In the genomic region with DNA sequence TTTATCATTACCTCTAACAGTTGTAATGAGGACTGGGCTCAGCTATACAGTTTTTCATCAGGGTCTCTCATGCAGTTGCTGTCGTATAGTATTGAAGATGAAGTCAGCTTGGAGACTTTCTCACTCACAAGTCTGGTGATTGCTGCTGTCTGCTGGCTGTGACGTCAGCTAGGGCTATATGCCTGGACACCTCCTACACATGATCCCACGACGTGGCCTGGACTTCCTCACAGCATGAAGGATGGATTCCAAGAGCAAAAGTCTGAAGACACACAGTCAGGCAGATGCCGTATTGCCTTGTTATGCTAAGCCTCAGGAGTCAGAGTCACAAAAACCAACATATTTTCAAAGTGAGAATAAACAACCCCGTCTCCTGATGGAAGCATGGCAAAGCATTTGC, we compare ENCODE assay signal across 22 cellular contexts.
"Had no signal": no experiment of that assay in that cellular context is flagged by ENCODE, and none has a peak within 500 bp of the region (broad histone marks: within the 10 kb centered on the region; RNA-seq: fewer than 3 reads in every experiment).

No MANE protein-coding gene starts in this region.

- FAIRE-seq: frontal cortex, islet of Langerhans had no signal

- H3K36me3 ChIP-seq: ascending aorta, cardiac muscle cell, esophagus muscularis mucosa, heart right ventricle, left ventricle myocardium inferior, prostate gland, SJSA1, spleen, upper lobe of left lung had no signal

- DNase-seq: activated CD4-positive, alpha-beta T cell treated with anti-CD3 and anti-CD28 coated beads for 1 hour; activated CD4-positive, alpha-beta T cell treated with anti-CD3 and anti-CD28 coated beads, Interleukin-2, amount 50 U/mL, for 4 hours; activated naive CD4-positive, alpha-beta T cell treated with anti-CD3 and anti-CD28 coated beads for 36 hours; activated naive CD8-positive, alpha-beta T cell treated with anti-CD3 and anti-CD28 coated beads, Interleukin-2, amount 50 U/mL, for 24 hours; heart right ventricle; left ventricle myocardium inferior; mesendoderm; nephron progenitor cell; occipital lobe; right cardiac atrium; spleen; SW 1271; upper lobe of left lung had no signal

- H3K4me1 ChIP-seq: ascending aorta, prostate gland, SJSA1, spleen, upper lobe of left lung had no signal

- H3K27me3 ChIP-seq: ascending aorta, cardiac muscle cell, esophagus muscularis mucosa, heart right ventricle, SJSA1, spleen, upper lobe of left lung had no signal

- ATAC-seq: activated naive CD8-positive, alpha-beta T cell treated with anti-CD3 and anti-CD28 coated beads, Interleukin-2, amount 50 U/mL, for 24 hours; heart right ventricle; right cardiac atrium had no signal

- H3K27me3 Mint-ChIP-seq: activated naive CD8-positive, alpha-beta T cell treated with anti-CD3 and anti-CD28 coated beads, Interleukin-2, amount 50 U/mL, for 24 hours; stimulated activated naive CD8-positive, alpha-beta T cell treated with anti-CD3 and anti-CD28 coated beads, Interleukin-15, Interleukin-2, amounts not matched to agents 100 ng/mL and 50 ng/mL, for 24 hours had no signal

- H3K27ac Mint-ChIP-seq: activated naive CD4-positive, alpha-beta T cell treated with anti-CD3 and anti-CD28 coated beads for 36 hours; activated naive CD8-positive, alpha-beta T cell treated with anti-CD3 and anti-CD28 coated beads, Interleukin-2, amount 50 U/mL, for 24 hours; activated T-helper 2 cell treated with anti-CD3 and anti-CD28 coated beads, Interferon-gamma antibody, Interleukin-2, Interleukin-4, amounts not matched to agents 10 μg/mL and 5 μg/mL and 100 μg/mL, durations not matched to agents 14 hours and 24 hours and 36 hours; nephron progenitor cell; stimulated activated naive CD8-positive, alpha-beta T cell treated with anti-CD3 and anti-CD28 coated beads, Interleukin-15, Interleukin-2, amounts not matched to agents 100 ng/mL and 50 ng/mL, for 24 hours had no signal

- H3K27ac ChIP-seq: ascending aorta, cardiac muscle cell, esophagus muscularis mucosa, heart right ventricle, left ventricle myocardium inferior, prostate gland, SJSA1, spleen, upper lobe of left lung had no signal

- H3K9me3 ChIP-seq: ascending aorta, esophagus muscularis mucosa, heart right ventricle, left ventricle myocardium inferior, prostate gland, SJSA1, spleen, upper lobe of left lung had no signal

- H3K4me1 Mint-ChIP-seq: activated naive CD8-positive, alpha-beta T cell treated with anti-CD3 and anti-CD28 coated beads, Interleukin-2, amount 50 U/mL, for 24 hours; nephron progenitor cell had no signal

- H3K4me3 Mint-ChIP-seq: activated naive CD4-positive, alpha-beta T cell treated with anti-CD3 and anti-CD28 coated beads for 36 hours; activated naive CD8-positive, alpha-beta T cell treated with anti-CD3 and anti-CD28 coated beads, Interleukin-2, amount 50 U/mL, for 24 hours; nephron progenitor cell; stimulated activated naive CD8-positive, alpha-beta T cell treated with anti-CD3 and anti-CD28 coated beads, Interleukin-15, Interleukin-2, amounts not matched to agents 100 ng/mL and 50 ng/mL, for 24 hours had no signal

- H3K4me3 ChIP-seq: ascending aorta, cardiac muscle cell, esophagus muscularis mucosa, heart right ventricle, left ventricle myocardium inferior, prostate gland, SJSA1, spleen, upper lobe of left lung had no signal
